9 cellular contexts compared by ENCODE assay signal in genomic region chr18:51029694-51030536, GRCh38. TPM values are rescaled to one million over a fixed set of nuclear protein-coding genes. Genes with fewer than 3 reads are reported as not detected.
DNase-seq lines count a peak whose midpoint lies in the region; ATAC-seq, FAIRE-seq and TF ChIP-seq lines count a peak whose summit lies in the region.
"Had no signal": no experiment of that assay in that cellular context is flagged by ENCODE, and none has a peak within 500 bp of the region (broad histone marks: within the 10 kb centered on the region; RNA-seq: fewer than 3 reads in every experiment).

SMAD4 (plus strand) TSS chr18:51030213; CDS start chr18:51047047, 16,834 bp downstream.

- H3K4me2 ChIP-seq in keratinocyte (ENCODE audit: control insufficient read depth, extremely low read depth, insufficient read depth, low read depth, low read length): peak within 1 kb of the TSS; percentile 94

- DNase-seq in AG20443 (ENCODE audit: low spot score) (peak; percentile 99), NCI-H446 treated with DMSO at 0.1 percent for 48 hours (lab: John Stamatoyannopoulos, UW) (peak; percentile 91), cerebellar nuclear complex (lab: John Stamatoyannopoulos, UW) (peak; percentile 26 to 78), keratinocyte (ENCODE audit: low read depth, low spot score) (peak; percentile 71)
- DNase-seq in activated CD4-positive, alpha-beta T cell treated with anti-CD3 and anti-CD28 coated beads for 1 hour: peak; percentile 97
- peak; percentile 95 to 98 (median 96) for DNase-seq in stimulated activated CD4-positive, alpha-beta T cell treated with anti-CD3 and anti-CD28 coated beads, Interleukin-12 subunit alpha, Interleukin-12 subunit beta, amount 100 ng/mL, for 48 hours (ENCODE audit: low read depth in 2 of 3, low spot score in 1 of 3)

- H3K9me1 ChIP-seq in keratinocyte (ENCODE audit: control insufficient read depth, extremely low read depth, insufficient read depth, low read length): peaks cover 2% of the 10 kb centered on the region

- peak within 1 kb of the TSS; percentile 79 for H3K9ac ChIP-seq in keratinocyte (ENCODE audit: control insufficient read depth, extremely low read depth, insufficient read depth, low read length)

- no peak for TF ChIP-seq CTCF in keratinocyte (optimal IDR thresholded peaks at IDR 0.05 in 1 of 3, IDR thresholded peaks at IDR 0.05 in 1 of 3, conservative IDR thresholded peaks at IDR 0.05 in 1 of 3; ENCODE audit: extremely low read depth in 1 of 3, insufficient read depth in 2 of 3, low read length in 3 of 3)

- peak within 1 kb of the TSS; percentile 77 for H3K27ac ChIP-seq in keratinocyte (ENCODE audit: control insufficient read depth, insufficient read depth, low read length)

- no peaks in the 10 kb centered on the region for H3K27me3 ChIP-seq in keratinocyte (ENCODE audit: control insufficient read depth, extremely low read depth, insufficient read depth, low read length)

- H4K20me1 ChIP-seq in keratinocyte (ENCODE audit: control insufficient read depth, extremely low read depth, insufficient read depth, low read length): peaks cover 2% of the 10 kb centered on the region

- TF ChIP-seq POLR2A in GM19099 (IDR thresholded peaks at IDR 0.05; ENCODE audit: extremely low read depth, insufficient read length, low read depth): peak; percentile 92

- peaks cover 54% of the 10 kb centered on the region for H3K79me2 ChIP-seq in keratinocyte (ENCODE audit: control insufficient read depth, insufficient read depth, low read length)

- peak within 1 kb of the TSS; percentile 90 for H2AFZ ChIP-seq in keratinocyte (ENCODE audit: control insufficient read depth, low read length)

- H3K4me1 ChIP-seq in keratinocyte (ENCODE audit: control insufficient read depth, extremely low read depth, insufficient read depth, low read length): peaks cover 7% of the 10 kb centered on the region

- H3K9me3 ChIP-seq in keratinocyte (ENCODE audit: control insufficient read depth, low read depth, low read length): no peaks in the 10 kb centered on the region

- FAIRE-seq in keratinocyte (lab: Jason Lieb, UNC): peak; percentile 32
- FAIRE-seq: TTC549 had no signal

- dilution Hi-C loops in keratinocyte (cut with MboI; ENCODE audit: extremely low pct_ligation_motif_present, low sequenced_read_pairs): no loop called here

- H3K4me3 ChIP-seq in keratinocyte (ENCODE audit: control insufficient read depth in 2 of 3, extremely low read depth in 1 of 3, insufficient read depth in 2 of 3, low read depth in 1 of 3, low read length in 3 of 3): peak within 1 kb of the TSS; percentile 74 to 96 (median 95)

- ATAC-seq in HG03378 (IDR thresholded peaks at IDR 0.05; ENCODE audit: unreplicated experiment): peak; percentile 67

- H3K36me3 ChIP-seq in keratinocyte (ENCODE audit: control insufficient read depth in 2 of 2, extremely low read depth in 1 of 2, insufficient read depth in 2 of 2, low read length in 2 of 2): peaks cover 0 to 4% of the 10 kb centered on the region in 2 experiments

RNA-seq across cellular contexts. Expression of gene SMAD4, which starts in this region (rescaled TPM):
- polyA plus RNA-seq in keratinocyte: 48.1 to 73.6 TPM (median 68.2 TPM) in 3 replicates
- polyA plus RNA-seq in keratinocyte (2011; ENCODE audit: low read depth): 17.2 TPM
- 28.3 and 58.9 TPM in 2 replicates for polyA plus RNA-seq in keratinocyte (2011; cell fraction: cytosol; rRNA removed)
- polyA plus RNA-seq in keratinocyte (2011; cell fraction: nucleus; rRNA removed): 34.6 and 41.5 TPM in 2 replicates
- polyA plus RNA-seq in keratinocyte (2012; ENCODE audit: low replicate concordance): 31.6 and 41.5 TPM in 2 replicates
- 70.8 to 110 TPM (median 102 TPM) in 3 replicates for polyA minus RNA-seq in keratinocyte
- 15.2 TPM for polyA minus RNA-seq in keratinocyte (2011; cell fraction: cytosol; rRNA and poly(A)+ RNA removed)
- 11.2 and 41.1 TPM in 2 replicates for polyA minus RNA-seq in keratinocyte (2011; cell fraction: nucleus; rRNA and poly(A)+ RNA removed)

Comparison
In these comparisons a context has a peak if more than half of its experiments do, and no peak if none do; other contexts are left out.
1. Peak in every context shown above with its lines: DNase-seq, ATAC-seq, H3K4me3 ChIP-seq and H3K27ac ChIP-seq.